Comparison of ENCODE assay signal across 16 cellular contexts in the genomic region with DNA sequence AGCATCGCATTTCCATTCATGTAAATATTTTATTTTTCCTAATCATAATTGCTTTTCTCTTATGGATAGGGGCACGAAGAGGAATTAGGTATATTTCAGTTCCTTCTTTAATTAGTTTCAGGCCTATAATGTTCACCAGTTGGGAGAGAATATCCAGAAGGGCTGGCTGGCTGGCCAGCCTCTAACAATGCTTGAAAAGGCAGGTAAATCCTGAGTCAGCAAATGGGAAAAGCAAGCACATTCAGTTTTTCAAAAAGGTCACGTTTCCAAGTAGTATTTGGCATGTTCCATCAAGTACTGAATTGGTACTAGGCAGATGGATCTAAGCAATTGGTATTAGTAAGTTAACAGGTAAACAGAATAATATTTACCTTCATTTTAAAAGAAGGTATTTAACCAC. TPM values are rescaled to one million over a fixed set of nuclear protein-coding genes. Genes with fewer than 3 reads are reported as not detected.
DNase-seq lines count a peak whose midpoint lies in the region; ATAC-seq, FAIRE-seq and TF ChIP-seq lines count a peak whose summit lies in the region.
"Had no signal": no experiment of that assay in that cellular context is flagged by ENCODE, and none has a peak within 500 bp of the region (broad histone marks: within the 10 kb centered on the region; RNA-seq: fewer than 3 reads in every experiment).

No MANE protein-coding gene starts in this region.

- no peak for TF ChIP-seq CTCF in spleen (IDR thresholded peaks at IDR 0.05 in 8 of 11, conservative IDR thresholded peaks at IDR 0.05 in 3 of 11)

- H3K4me1 ChIP-seq in spleen, result peaks cover 0 to 11% (median 3%) of the 10 kb centered on the region in 6 donors

- 80 to 84% (median 80%) methylated on average over 3 of the region's 3 CpGs for WGBS in spleen, 5 donors

- no peak overlapping the region for H3K4me3 Mint-ChIP-seq in activated naive CD8-positive, alpha-beta T cell
- no peak overlapping the region for H3K4me3 Mint-ChIP-seq in activated naive CD8-positive, alpha-beta T cell treated with anti-CD3 and anti-CD28 coated beads, Interleukin-2, amount 50 U/mL, for 24 hours
- H3K4me3 Mint-ChIP-seq: CD14-positive monocyte had no signal

- H3K27me3 Mint-ChIP-seq in activated naive CD8-positive, alpha-beta T cell, result no peaks in the 10 kb centered on the region
- no peaks in the 10 kb centered on the region for H3K27me3 Mint-ChIP-seq in activated naive CD8-positive, alpha-beta T cell treated with anti-CD3 and anti-CD28 coated beads, Interleukin-2, amount 50 U/mL, for 24 hours

- no peak overlapping the region for H3K4me3 ChIP-seq in spleen
- H3K4me3 ChIP-seq: PC-9 had no signal

- H3K27ac Mint-ChIP-seq in activated naive CD8-positive, alpha-beta T cell, result peak overlapping the region; percentile 41
- H3K27ac Mint-ChIP-seq in activated naive CD8-positive, alpha-beta T cell treated with anti-CD3 and anti-CD28 coated beads, Interleukin-2, amount 50 U/mL, for 24 hours, result no peak overlapping the region

- H3K36me3 Mint-ChIP-seq in activated naive CD8-positive, alpha-beta T cell, result peaks cover 5% of the 10 kb centered on the region
- peaks cover 26% of the 10 kb centered on the region for H3K36me3 Mint-ChIP-seq in activated naive CD8-positive, alpha-beta T cell treated with anti-CD3 and anti-CD28 coated beads, Interleukin-2, amount 50 U/mL, for 24 hours (ENCODE audit: low read depth)

- H3K27me3 ChIP-seq in spleen (replicated peaks in 1 of 7), result no peaks in the 10 kb centered on the region

- intact Hi-C loops in spleen (cut with DNase I; ENCODE audit: low total_unique reads), result no loop called here

- no peak for TF ChIP-seq POLR2A in spleen (IDR thresholded peaks at IDR 0.05)

- no peaks in the 10 kb centered on the region for H3K9me3 Mint-ChIP-seq in activated naive CD8-positive, alpha-beta T cell (ENCODE audit: low read depth)
- no peaks in the 10 kb centered on the region for H3K9me3 Mint-ChIP-seq in activated naive CD8-positive, alpha-beta T cell treated with anti-CD3 and anti-CD28 coated beads, Interleukin-2, amount 50 U/mL, for 24 hours
- H3K9me3 Mint-ChIP-seq: CD14-positive monocyte had no signal

- no peaks in the 10 kb centered on the region for H3K9me3 ChIP-seq in spleen

- peaks cover 0 to 53% (median 19%) of the 10 kb centered on the region in 6 donors for H3K36me3 ChIP-seq in spleen

- FAIRE-seq in islet of Langerhans (lab: Jason Lieb, UNC), result peak; percentile 49
- FAIRE-seq: HTR-8/SVneo had no signal

- ATAC-seq in activated naive CD8-positive, alpha-beta T cell treated with anti-CD3 and anti-CD28 coated beads, Interleukin-2, amount 50 U/mL, for 24 hours, result no peak
- ATAC-seq in HG03432 (IDR thresholded peaks at IDR 0.05; ENCODE audit: unreplicated experiment), result no peak

- no peak for DNase-seq in activated naive CD8-positive, alpha-beta T cell treated with anti-CD3 and anti-CD28 coated beads, Interleukin-2, amount 50 U/mL, for 24 hours
- DNase-seq in RPMI8226 (peak; percentile 59), NK-92 (lab: John Stamatoyannopoulos, UW; ENCODE audit: unreplicated experiment) (no peak), spleen (no peak)
- DNase-seq: COR-L47, HCEC 1CT, NCI-H1930, NCI-H446, NCI-H69, PC-9 had no signal

- H3K27ac ChIP-seq in spleen, result no peak overlapping the region
- H3K27ac ChIP-seq: HL-60, PC-9 had no signal

- peaks cover 28% of the 10 kb centered on the region for H3K4me1 Mint-ChIP-seq in activated naive CD8-positive, alpha-beta T cell (ENCODE audit: low read depth)
- peaks cover 36% of the 10 kb centered on the region for H3K4me1 Mint-ChIP-seq in activated naive CD8-positive, alpha-beta T cell treated with anti-CD3 and anti-CD28 coated beads, Interleukin-2, amount 50 U/mL, for 24 hours

RNA-seq across cellular contexts. Expression of a gene that starts 8.0 kb away (rescaled TPM):
- total RNA-seq in spleen, result 10 to 100 TPM; 31.7 to 49.7 (median 43.8) TPM
- 10 to 100 TPM; 16.6 to 28.1 (median 21.2) TPM for polyA plus RNA-seq in spleen

RNA-seq across cellular contexts. Expression of a gene that starts 17.3 kb away (rescaled TPM):
- total RNA-seq in spleen, result 100 to 1,000 TPM in 5 of 7 donors, 10 to 100 TPM in 2; 85.4 to 142 (median 114) TPM
- polyA plus RNA-seq in spleen, result 10 to 100 TPM; 26.9 to 36.5 (median 32.8) TPM

RNA-seq across cellular contexts. Expression of a gene that starts 45.8 kb away (rescaled TPM):
- 10 to 100 TPM; 17.3 to 29.0 (median 22.9) TPM for total RNA-seq in spleen
- 1 to 10 TPM; 4.1 to 7.5 (median 5.8) TPM for polyA plus RNA-seq in spleen
